ENCODE assay signal across 14 cellular contexts in the genomic region with DNA sequence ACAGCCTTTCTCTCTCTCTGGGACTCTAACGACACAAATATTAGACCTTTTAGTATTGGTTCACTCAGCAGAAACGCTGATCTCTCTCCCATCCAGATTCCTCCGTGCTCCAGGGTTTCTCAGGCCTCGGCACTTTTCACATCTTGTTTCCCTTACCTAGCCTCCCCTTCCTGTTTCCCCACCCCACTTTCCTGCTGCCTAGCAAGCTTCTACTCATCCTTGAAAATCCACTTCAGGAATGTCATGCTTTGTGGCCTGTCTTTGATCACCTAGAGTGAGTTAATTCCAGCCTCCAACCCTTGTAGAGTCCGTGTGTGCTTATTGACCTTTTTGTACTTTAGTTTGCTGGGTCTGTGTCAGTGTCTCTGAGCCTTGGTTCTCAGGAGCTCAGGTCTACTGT.
"Had no signal": no experiment of that assay in that cellular context is flagged by ENCODE, and none has a peak within 500 bp of the region (broad histone marks: within the 10 kb centered on the region; RNA-seq: fewer than 3 reads in every experiment).

No MANE protein-coding gene starts in this region.

- H3K36me3 Mint-ChIP-seq: stimulated activated effector memory CD8-positive, alpha-beta T cell treated with anti-CD3 and anti-CD28 coated beads, Interleukin-12 subunit alpha, Interleukin-12 subunit beta, amount 100 ng/mL, for 72 hours had no signal

- H3K27ac Mint-ChIP-seq: activated CD4-positive, alpha-beta memory T cell treated with anti-CD3 and anti-CD28 coated beads, Interleukin-2, amount 10 ng/mL, durations not matched to agents 7 days and 5 days; activated T-helper 1 cell treated with anti-CD3 and anti-CD28 coated beads, Interleukin-12 subunit alpha, Interleukin-12 subunit beta, Interleukin-2, Interleukin-4 antibody, amounts not matched to agents 30 ng/mL and 10 ng/mL and 1 ng/mL, durations not matched to agents 14 hours and 24 hours and 36 hours; mesothelial cell of epicardium; stimulated activated effector memory CD8-positive, alpha-beta T cell treated with anti-CD3 and anti-CD28 coated beads, Interleukin-12 subunit alpha, Interleukin-12 subunit beta, amount 100 ng/mL, for 72 hours; T-cell had no signal

- H3K4me3 Mint-ChIP-seq: activated CD4-positive, alpha-beta memory T cell treated with anti-CD3 and anti-CD28 coated beads, Interleukin-2, amount 10 ng/mL, durations not matched to agents 7 days and 5 days; activated T-helper 1 cell treated with anti-CD3 and anti-CD28 coated beads, Interleukin-12 subunit alpha, Interleukin-12 subunit beta, Interleukin-2, Interleukin-4 antibody, amounts not matched to agents 30 ng/mL and 10 ng/mL and 1 ng/mL, durations not matched to agents 14 hours and 24 hours and 36 hours; mesothelial cell of epicardium; stimulated activated effector memory CD8-positive, alpha-beta T cell treated with anti-CD3 and anti-CD28 coated beads, Interleukin-12 subunit alpha, Interleukin-12 subunit beta, amount 100 ng/mL, for 72 hours; T-cell had no signal

- H3K9me3 ChIP-seq: vagina had no signal

- ATAC-seq: right cardiac atrium; stimulated activated effector memory CD8-positive, alpha-beta T cell treated with anti-CD3 and anti-CD28 coated beads, Interleukin-12 subunit alpha, Interleukin-12 subunit beta, amount 100 ng/mL, for 72 hours; T-cell had no signal

- H3K27me3 Mint-ChIP-seq: activated CD4-positive, alpha-beta memory T cell treated with anti-CD3 and anti-CD28 coated beads, Interleukin-2, amount 10 ng/mL, durations not matched to agents 7 days and 5 days; T-cell had no signal

- H3K4me3 ChIP-seq: esophagus muscularis mucosa, tibial artery, vagina had no signal

- H3K27me3 ChIP-seq: esophagus muscularis mucosa, tibial artery, vagina had no signal

- H3K36me3 ChIP-seq: esophagus muscularis mucosa, tibial artery, vagina had no signal

- H3K27ac ChIP-seq: esophagus muscularis mucosa, tibial artery, vagina had no signal

- DNase-seq: activated CD4-positive, alpha-beta memory T cell treated with anti-CD3 and anti-CD28 coated beads, Interleukin-2, amount 10 ng/mL, durations not matched to agents 7 days and 5 days; activated CD8-positive, alpha-beta memory T cell treated with anti-CD3 and anti-CD28 coated beads, Interleukin-2, amount 50 U/mL, for 4 hours; activated naive CD4-positive, alpha-beta T cell; central memory CD4-positive, alpha-beta T cell; cortex of kidney; right cardiac atrium; T-cell; T1000; tibial artery had no signal
